In the genomic region with DNA sequence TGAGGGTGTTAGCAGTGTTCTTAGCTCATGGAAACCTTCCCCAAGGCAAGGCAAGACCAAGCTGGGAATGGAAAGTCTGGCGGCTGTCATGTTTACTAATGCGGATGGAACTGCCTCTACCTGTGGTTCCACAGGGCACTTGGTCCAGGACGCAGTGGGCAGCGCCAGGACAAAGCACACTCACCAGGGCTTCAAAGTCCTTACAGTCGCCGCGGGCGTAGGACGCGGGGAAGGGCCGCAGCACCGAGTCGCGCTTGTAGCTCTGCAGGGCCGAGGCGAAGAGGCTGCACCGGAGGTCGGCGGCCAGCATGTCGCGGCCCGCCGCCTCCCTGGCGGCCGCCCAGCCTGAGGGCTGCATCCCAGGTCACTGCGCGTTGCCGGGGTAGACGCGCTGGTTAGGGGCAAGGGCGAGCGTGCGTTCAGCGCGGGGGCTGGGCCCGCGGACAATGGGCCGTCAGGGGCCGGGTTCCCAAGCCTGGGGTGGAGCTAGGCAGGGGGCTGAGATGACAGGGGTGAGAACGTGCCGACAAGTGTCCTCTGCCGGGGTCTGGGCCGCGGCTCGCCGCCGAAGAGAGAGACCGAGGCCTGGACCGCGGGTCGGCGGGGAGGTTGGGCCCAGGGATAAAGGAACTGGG, we compare ENCODE assay signal across 8 cellular contexts. TPM values are rescaled to one million over a fixed set of nuclear protein-coding genes. Genes with fewer than 3 reads are reported as not detected.
A peak's percentile ranks its signal among the peaks of the same experiment; 100 is the strongest.
DNase-seq lines count a peak whose midpoint lies in the region; ATAC-seq and TF ChIP-seq lines count a peak whose summit lies in the region.

No MANE protein-coding gene starts in this region.

- H3K9ac ChIP-seq in liver (ENCODE audit: low read depth in 1 of 2, low read length in 2 of 2) (peak overlapping the region; percentile 33 to 62), stomach smooth muscle (ENCODE audit: low read length in 2 of 2) (peak overlapping the region; percentile 76 to 85)

- H3K27me3 ChIP-seq in liver (ENCODE audit: control insufficient read depth in 4 of 4, insufficient read depth in 4 of 4, low read length in 3 of 4): no peaks in the 10 kb centered on the region
- no peaks in the 10 kb centered on the region for H3K27me3 ChIP-seq in stomach smooth muscle (ENCODE audit: control insufficient read depth in 1 of 2, insufficient read depth in 2 of 2, low read length in 2 of 2)

- no peak for TF ChIP-seq RAD21 in liver (IDR thresholded peaks at IDR 0.05)

- peaks cover 0 to 16% (median 12%) of the 10 kb centered on the region in 4 donors for H3K4me1 ChIP-seq in liver (ENCODE audit: control insufficient read depth in 4 of 4, insufficient read depth in 4 of 4, low read length in 3 of 4)
- peaks cover 29% of the 10 kb centered on the region for H3K4me1 ChIP-seq in stomach smooth muscle (ENCODE audit: control insufficient read depth, insufficient read depth, low read length)

- TF ChIP-seq POLR2A in GM18505 (IDR thresholded peaks at IDR 0.05; ENCODE audit: borderline replicate concordance, extremely low read depth, insufficient read depth, insufficient read length): no peak

- H3K4me3 ChIP-seq in choroid plexus epithelial cell (ENCODE audit: low read depth, low read length) (peak overlapping the region; percentile 76), liver (ENCODE audit: low read depth in 1 of 3, low read length in 3 of 3) (peak overlapping the region; percentile 70 to 74 (median 74)), stomach smooth muscle (ENCODE audit: low read length in 2 of 2) (peak overlapping the region; percentile 69 to 89)

- WGBS in liver: under 1% methylated on average over 52 of the region's 52 CpGs

- H3K9me3 ChIP-seq in liver (ENCODE audit: control insufficient read depth in 4 of 4, low read length in 3 of 4): no peaks in the 10 kb centered on the region
- no peaks in the 10 kb centered on the region for H3K9me3 ChIP-seq in stomach smooth muscle (ENCODE audit: control insufficient read depth in 2 of 2, low read length in 2 of 2)

- H3K36me3 ChIP-seq in liver (ENCODE audit: control insufficient read depth in 4 of 4, insufficient read depth in 3 of 4, low read depth in 1 of 4, low read length in 3 of 4) (no peaks in the 10 kb centered on the region), stomach smooth muscle (ENCODE audit: control insufficient read depth in 2 of 2, insufficient read depth in 2 of 2, low read length in 2 of 2) (no peaks in the 10 kb centered on the region)

- TF ChIP-seq CTCF in choroid plexus epithelial cell (conservative IDR thresholded peaks at IDR 0.05; ENCODE audit: low read depth, low read length): no peak
- TF ChIP-seq CTCF in liver (IDR thresholded peaks at IDR 0.05; ENCODE audit: low read depth, low read length, missing input control): no peak

- H3K27ac ChIP-seq in liver (ENCODE audit: low read depth in 1 of 2, low read length in 2 of 2) (peak overlapping the region; percentile 83 to 96), stomach smooth muscle (ENCODE audit: low read length) (peak overlapping the region; percentile 76)

- ATAC-seq in GM18505 (IDR thresholded peaks at IDR 0.05; ENCODE audit: unreplicated experiment): peak; percentile 33
- ATAC-seq in HG02938 (IDR thresholded peaks at IDR 0.05; ENCODE audit: unreplicated experiment): peak; percentile 24

- DNase-seq in AML-193 (lab: John Stamatoyannopoulos, UW) (peak; percentile 22), OCI-M1 (lab: John Stamatoyannopoulos, UW) (peak; percentile 65), choroid plexus epithelial cell (ENCODE audit: low read depth) (no peak)
- no peak for DNase-seq in effector CD8-positive, alpha-beta T cell (lab: John Stamatoyannopoulos, UW)

TF ChIP-seq in liver, 16 proteins besides CTCF, POLR2A, EP300 and RAD21:
- TF ChIP-seq HNF4A (conservative IDR thresholded peaks at IDR 0.05) (peak; percentile 91 to 94), GABPA (IDR thresholded peaks at IDR 0.05 in 1 of 2, conservative IDR thresholded peaks at IDR 0.05 in 1 of 2) (peak in 1 of 2 donors; percentile 38), YY1 (IDR thresholded peaks at IDR 0.05) (peak; percentile 62), SP1 (IDR thresholded peaks at IDR 0.05) (peak; percentile 59), ZBTB33 (IDR thresholded peaks at IDR 0.05) (no peak), EGR1 (IDR thresholded peaks at IDR 0.05; ENCODE audit: low read depth in 2 of 2) (peak in 1 of 2 donors; percentile 42), FOXA1 (IDR thresholded peaks at IDR 0.05) (peak; percentile 53), NR2F2 (IDR thresholded peaks at IDR 0.05) (no peak), TAF1 (conservative IDR thresholded peaks at IDR 0.05) (peak; percentile 75), FOXA2 (IDR thresholded peaks at IDR 0.05) (peak; percentile 77), RXRA (IDR thresholded peaks at IDR 0.05) (peak; percentile 57 to 58), MAX (IDR thresholded peaks at IDR 0.05) (peak; percentile 37), HNF4G (IDR thresholded peaks at IDR 0.05) (peak; percentile 40), JUND (IDR thresholded peaks at IDR 0.05) (no peak)
- TF ChIP-seq, protein P1, sequence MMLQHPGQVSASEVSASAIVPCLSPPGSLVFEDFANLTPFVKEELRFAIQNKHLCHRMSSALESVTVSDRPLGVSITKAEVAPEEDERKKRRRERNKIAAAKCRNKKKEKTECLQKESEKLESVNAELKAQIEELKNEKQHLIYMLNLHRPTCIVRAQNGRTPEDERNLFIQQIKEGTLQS (IDR thresholded peaks at IDR 0.05): no peak
- TF ChIP-seq, protein P2, sequence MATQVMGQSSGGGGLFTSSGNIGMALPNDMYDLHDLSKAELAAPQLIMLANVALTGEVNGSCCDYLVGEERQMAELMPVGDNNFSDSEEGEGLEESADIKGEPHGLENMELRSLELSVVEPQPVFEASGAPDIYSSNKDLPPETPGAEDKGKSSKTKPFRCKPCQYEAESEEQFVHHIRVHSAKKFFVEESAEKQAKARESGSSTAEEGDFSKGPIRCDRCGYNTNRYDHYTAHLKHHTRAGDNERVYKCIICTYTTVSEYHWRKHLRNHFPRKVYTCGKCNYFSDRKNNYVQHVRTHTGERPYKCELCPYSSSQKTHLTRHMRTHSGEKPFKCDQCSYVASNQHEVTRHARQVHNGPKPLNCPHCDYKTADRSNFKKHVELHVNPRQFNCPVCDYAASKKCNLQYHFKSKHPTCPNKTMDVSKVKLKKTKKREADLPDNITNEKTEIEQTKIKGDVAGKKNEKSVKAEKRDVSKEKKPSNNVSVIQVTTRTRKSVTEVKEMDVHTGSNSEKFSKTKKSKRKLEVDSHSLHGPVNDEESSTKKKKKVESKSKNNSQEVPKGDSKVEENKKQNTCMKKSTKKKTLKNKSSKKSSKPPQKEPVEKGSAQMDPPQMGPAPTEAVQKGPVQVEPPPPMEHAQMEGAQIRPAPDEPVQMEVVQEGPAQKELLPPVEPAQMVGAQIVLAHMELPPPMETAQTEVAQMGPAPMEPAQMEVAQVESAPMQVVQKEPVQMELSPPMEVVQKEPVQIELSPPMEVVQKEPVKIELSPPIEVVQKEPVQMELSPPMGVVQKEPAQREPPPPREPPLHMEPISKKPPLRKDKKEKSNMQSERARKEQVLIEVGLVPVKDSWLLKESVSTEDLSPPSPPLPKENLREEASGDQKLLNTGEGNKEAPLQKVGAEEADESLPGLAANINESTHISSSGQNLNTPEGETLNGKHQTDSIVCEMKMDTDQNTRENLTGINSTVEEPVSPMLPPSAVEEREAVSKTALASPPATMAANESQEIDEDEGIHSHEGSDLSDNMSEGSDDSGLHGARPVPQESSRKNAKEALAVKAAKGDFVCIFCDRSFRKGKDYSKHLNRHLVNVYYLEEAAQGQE (IDR thresholded peaks at IDR 0.05): peak; percentile 49

RNA-seq across cellular contexts. Expression of gene PARP16, which starts 0.5 kb away (rescaled TPM):
- 1 to 10 TPM; 4.0 to 5.5 TPM for total RNA-seq in liver
- 1 to 10 TPM; 5.9 to 6.9 TPM for polyA plus RNA-seq in liver

RNA-seq across cellular contexts. Expression of gene RNU5A-1, which starts 9.7 kb away (rescaled TPM):
- not detected for total RNA-seq in liver
- polyA plus RNA-seq in liver: not detected

RNA-seq across cellular contexts. Expression of gene RNU5B-1, which starts 18.3 kb away (rescaled TPM):
- total RNA-seq in liver: not detected
- not detected for polyA plus RNA-seq in liver

Comparison
In these comparisons a context has a peak if more than half of its experiments do, and no peak if none do; other contexts are left out.
1. DNase-seq: peak in AML-193 (2 of 2) and OCI-M1 (single experiment); none in choroid plexus epithelial cell (single experiment) and effector CD8-positive, alpha-beta T cell (single experiment).
2. Peak in every context shown above with its lines, with median percentiles within 50 percentile points of each other: H3K4me3 ChIP-seq.